Comparison of ENCODE assay signal across 32 cellular contexts in genomic region chr10:8705415-8705814, GRCh38.
"Had no signal": no experiment of that assay in that cellular context is flagged by ENCODE, and none has a peak within 500 bp of the region (broad histone marks: within the 10 kb centered on the region; RNA-seq: fewer than 3 reads in every experiment).

No MANE protein-coding gene starts in this region.

- FAIRE-seq: astrocyte had no signal

- H3K36me3 ChIP-seq: adrenal gland, MG63 had no signal

- H3K36me3 Mint-ChIP-seq: activated naive CD4-positive, alpha-beta T cell treated with anti-CD3 and anti-CD28 coated beads, Interleukin-2, amount 50 U/mL, for 72 hours had no signal

- H3K27ac ChIP-seq: adrenal gland, body of pancreas, VCaP had no signal

- H3K9me3 Mint-ChIP-seq: activated B cell treated with CpG ODN at 0.5 μM for 24 hours; activated CD4-positive, alpha-beta T cell treated with anti-CD3 and anti-CD28 coated beads, Interleukin-2, amount 10 ng/mL, durations not matched to agents 24 days and 14 days; activated naive CD4-positive, alpha-beta T cell treated with anti-CD3 and anti-CD28 coated beads for 36 hours; activated naive CD4-positive, alpha-beta T cell treated with anti-CD3 and anti-CD28 coated beads, Interleukin-2, amount 50 U/mL, for 72 hours; activated T-cell treated with anti-CD3 and anti-CD28 coated beads, Interleukin-2, amount 50 U/mL, for 4 hours; activated T-helper 1 cell treated with anti-CD3 and anti-CD28 coated beads, Interleukin-12 subunit alpha, Interleukin-12 subunit beta, Interleukin-2, Interleukin-4 antibody, amounts not matched to agents 30 ng/mL and 10 ng/mL and 1 ng/mL, durations not matched to agents 14 hours and 24 hours and 36 hours had no signal

- H3K4me1 Mint-ChIP-seq: activated B cell treated with CpG ODN at 0.5 μM for 24 hours; activated CD4-positive, alpha-beta T cell treated with anti-CD3 and anti-CD28 coated beads, Interleukin-2, amount 10 ng/mL, durations not matched to agents 24 days and 14 days had no signal

- H2AFZ ChIP-seq: PC-9 had no signal

- H3K4me1 ChIP-seq: adrenal gland, body of pancreas had no signal

- DNase-seq: activated B cell treated with CpG ODN at 0.5 μM for 24 hours; activated CD4-positive, alpha-beta T cell treated with anti-CD3 and anti-CD28 coated beads, Interleukin-2, amount 10 ng/mL, durations not matched to agents 24 days and 14 days; activated CD4-positive, alpha-beta T cell treated with anti-CD3 and anti-CD28 coated beads, Interleukin-2, amount 50 U/mL, for 48 hours; activated CD8-positive, alpha-beta T cell treated with anti-CD3 and anti-CD28 coated beads, Interleukin-2, amount 10 ng/mL, durations not matched to agents 7 days and 5 days; activated gamma-delta T cell treated with Interleukin-2 at 50 U/mL for 16 hours; activated naive CD4-positive, alpha-beta T cell treated with anti-CD3 and anti-CD28 coated beads for 36 hours; activated T-cell treated with anti-CD3 and anti-CD28 coated beads, Interleukin-2, amount 50 U/mL, for 4 hours; adrenal gland; body of pancreas; central memory CD4-positive, alpha-beta T cell; Karpas-422; KBM-7; MG63; NCI-H1048; NCI-H1105 treated with DMSO at 0.1 percent for 48 hours; NCI-H1436; NCI-H1694; NCI-H1930; NCI-H2081 treated with DMSO at 0.1 percent for 48 hours; NCI-H345; NCI-H524 treated with DMSO at 0.1 percent for 48 hours; NK-92 treated with Interleukin-12 subunit alpha and Interleukin-12 subunit beta, amount 100 ng/mL, for 24 hours; PC-9; Right ventricle myocardium superior; SW 1271; T-helper 1 cell; T-helper 2 cell; T-helper 9 cell had no signal

- H3K27ac Mint-ChIP-seq: activated B cell treated with CpG ODN at 0.5 μM for 24 hours; activated CD4-positive, alpha-beta T cell treated with anti-CD3 and anti-CD28 coated beads, Interleukin-2, amount 10 ng/mL, durations not matched to agents 24 days and 14 days; activated CD8-positive, alpha-beta T cell treated with anti-CD3 and anti-CD28 coated beads, Interleukin-2, amount 10 ng/mL, durations not matched to agents 7 days and 5 days; activated naive CD4-positive, alpha-beta T cell treated with anti-CD3 and anti-CD28 coated beads for 36 hours; activated naive CD4-positive, alpha-beta T cell treated with anti-CD3 and anti-CD28 coated beads, Interleukin-2, amount 50 U/mL, for 72 hours; activated T-helper 1 cell treated with anti-CD3 and anti-CD28 coated beads, Interleukin-12 subunit alpha, Interleukin-12 subunit beta, Interleukin-2, Interleukin-4 antibody, amounts not matched to agents 30 ng/mL and 10 ng/mL and 1 ng/mL, durations not matched to agents 14 hours and 24 hours and 36 hours had no signal

- H3K4me2 ChIP-seq: PC-9 had no signal

- H3K27me3 ChIP-seq: adrenal gland, body of pancreas, MG63 had no signal

- H3K9me3 ChIP-seq: adrenal gland, body of pancreas, MG63 had no signal

- ATAC-seq: activated CD8-positive, alpha-beta T cell treated with anti-CD3 and anti-CD28 coated beads, Interleukin-2, amount 10 ng/mL, durations not matched to agents 7 days and 5 days; activated naive CD4-positive, alpha-beta T cell treated with anti-CD3 and anti-CD28 coated beads, Interleukin-2, amount 50 U/mL, for 72 hours; activated T-cell treated with anti-CD3 and anti-CD28 coated beads, Interleukin-2, amount 50 U/mL, for 4 hours; body of pancreas had no signal

- H3K4me3 Mint-ChIP-seq: activated B cell treated with CpG ODN at 0.5 μM for 24 hours; activated CD4-positive, alpha-beta T cell treated with anti-CD3 and anti-CD28 coated beads, Interleukin-2, amount 10 ng/mL, durations not matched to agents 24 days and 14 days; activated CD8-positive, alpha-beta T cell treated with anti-CD3 and anti-CD28 coated beads, Interleukin-2, amount 10 ng/mL, durations not matched to agents 7 days and 5 days; activated naive CD4-positive, alpha-beta T cell treated with anti-CD3 and anti-CD28 coated beads for 36 hours; activated T-cell treated with anti-CD3 and anti-CD28 coated beads, Interleukin-2, amount 50 U/mL, for 4 hours; activated T-helper 1 cell treated with anti-CD3 and anti-CD28 coated beads, Interleukin-12 subunit alpha, Interleukin-12 subunit beta, Interleukin-2, Interleukin-4 antibody, amounts not matched to agents 30 ng/mL and 10 ng/mL and 1 ng/mL, durations not matched to agents 14 hours and 24 hours and 36 hours had no signal

- H3K4me3 ChIP-seq: adrenal gland, body of pancreas, MG63, PC-9 had no signal

- H3K27me3 Mint-ChIP-seq: activated B cell treated with CpG ODN at 0.5 μM for 24 hours had no signal
